ENCODE assay signal across 1 cellular context in the genomic region with DNA sequence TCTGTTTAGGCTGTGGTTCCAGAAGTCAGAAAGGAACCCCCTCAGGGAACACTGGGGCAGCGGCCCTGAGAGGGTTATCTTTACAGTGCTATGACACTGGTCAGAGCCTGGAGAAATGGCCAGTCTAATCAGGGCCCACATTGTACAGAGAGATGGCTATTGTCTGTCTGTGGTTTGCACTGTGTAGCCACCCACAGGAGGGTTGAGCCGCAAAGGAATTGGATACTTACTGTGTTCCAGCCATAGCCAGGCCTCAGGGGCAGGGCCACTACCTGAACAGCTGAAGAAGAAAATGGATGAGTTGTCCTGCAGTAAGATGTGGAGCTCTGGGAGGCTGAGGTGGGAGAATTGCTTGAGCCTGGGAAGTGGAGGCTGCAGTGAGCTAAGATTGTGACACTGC.
TF ChIP-seq lines count a peak whose summit lies in the region.

No MANE protein-coding gene starts in this region.

TF ChIP-seq in GM23338, 12 proteins besides CTCF, POLR2A, EP300 and RAD21:
- no peak for TF ChIP-seq STAT1 (IDR thresholded peaks at IDR 0.05; ENCODE audit: unreplicated experiment)
- no peak for TF ChIP-seq ZNF114 (CRISPR knock-in tag; IDR thresholded peaks at IDR 0.05)
- TF ChIP-seq ZNF462 (CRISPR knock-in tag; IDR thresholded peaks at IDR 0.05), result no peak
- TF ChIP-seq EZH2 (IDR thresholded peaks at IDR 0.05; ENCODE audit: low read depth, unreplicated experiment), result no peak
- no peak for TF ChIP-seq ETS1 (IDR thresholded peaks at IDR 0.05)
- TF ChIP-seq ZNF331 (CRISPR knock-in tag; IDR thresholded peaks at IDR 0.05; ENCODE audit: low read depth), result no peak
- no peak for TF ChIP-seq POLR2AphosphoS5 (IDR thresholded peaks at IDR 0.05; ENCODE audit: low read depth)
- TF ChIP-seq CREB1 (CRISPR knock-in tag; IDR thresholded peaks at IDR 0.05; ENCODE audit: low read depth), result no peak
- no peak for TF ChIP-seq NANOG (IDR thresholded peaks at IDR 0.05; ENCODE audit: borderline replicate concordance)
- no peak for TF ChIP-seq EZH2phosphoT487 (IDR thresholded peaks at IDR 0.05; ENCODE audit: unreplicated experiment)
- TF ChIP-seq JUNB (IDR thresholded peaks at IDR 0.05; ENCODE audit: unreplicated experiment), result no peak
